ENCODE assay signal across 8 cellular contexts in genomic region chr11:36219996-36220395, GRCh38.
"Had no signal": no experiment of that assay in that cellular context is flagged by ENCODE, and none has a peak within 500 bp of the region (broad histone marks: within the 10 kb centered on the region; RNA-seq: fewer than 3 reads in every experiment).

No MANE protein-coding gene starts in this region.

- H3K4me1 Mint-ChIP-seq: GM23338 had no signal

- DNase-seq: H7, IMR-90, Karpas-422, KBM-7 had no signal

- H3K9me3 ChIP-seq: HAP-1 had no signal

- H3K36me3 ChIP-seq: HAP-1 had no signal

- H3K9ac ChIP-seq: KMS-11 had no signal

- H3K27ac ChIP-seq: KMS-11 had no signal

- FAIRE-seq: HTR-8/SVneo had no signal

- H3K27ac Mint-ChIP-seq: GM23338 had no signal

- ATAC-seq: GM23338 had no signal

- H3K4me2 ChIP-seq: GM23338, KMS-11 had no signal

- H3K4me3 Mint-ChIP-seq: GM23338 had no signal

- H3K4me1 ChIP-seq: HAP-1 had no signal

- H2AFZ ChIP-seq: GM23338 had no signal

- H3K4me3 ChIP-seq: GM23338, HAP-1 had no signal
